ENCODE assay signal across 1 cellular context in the genomic region with DNA sequence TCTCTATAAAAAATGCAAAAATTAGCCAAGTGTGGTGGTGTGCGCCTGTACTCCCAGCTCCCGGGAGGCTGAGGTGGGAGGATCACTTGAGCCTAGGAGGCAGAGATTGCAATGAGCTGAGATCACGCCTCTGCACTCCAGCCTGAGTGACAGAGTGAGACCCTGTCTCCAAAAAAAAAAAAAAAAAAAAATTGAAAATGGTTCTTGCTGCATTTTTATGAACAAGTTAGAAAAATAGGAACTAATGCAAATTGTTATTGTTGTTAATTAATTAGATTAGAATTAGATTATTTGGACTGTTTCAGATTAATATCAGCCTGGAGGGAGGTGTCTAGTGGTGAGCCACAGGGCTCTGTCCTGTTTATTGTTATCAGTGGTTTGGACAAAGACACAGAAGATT.
TF ChIP-seq lines count a peak whose summit lies in the region.

No MANE protein-coding gene starts in this region.

TF ChIP-seq in GM12878, 131 proteins besides CTCF, POLR2A, EP300 and RAD21:
- TF ChIP-seq NFIC (IDR thresholded peaks at IDR 0.05; ENCODE audit: low read depth, low read length) (no peak), CHD4 (IDR thresholded peaks at IDR 0.05) (no peak), IKZF2 (IDR thresholded peaks at IDR 0.05) (0 out of 4 replicates have a peak, but pooled peaks of 1 of the 2 experiments have one; percentile 15)
- TF ChIP-seq, protein P1, sequence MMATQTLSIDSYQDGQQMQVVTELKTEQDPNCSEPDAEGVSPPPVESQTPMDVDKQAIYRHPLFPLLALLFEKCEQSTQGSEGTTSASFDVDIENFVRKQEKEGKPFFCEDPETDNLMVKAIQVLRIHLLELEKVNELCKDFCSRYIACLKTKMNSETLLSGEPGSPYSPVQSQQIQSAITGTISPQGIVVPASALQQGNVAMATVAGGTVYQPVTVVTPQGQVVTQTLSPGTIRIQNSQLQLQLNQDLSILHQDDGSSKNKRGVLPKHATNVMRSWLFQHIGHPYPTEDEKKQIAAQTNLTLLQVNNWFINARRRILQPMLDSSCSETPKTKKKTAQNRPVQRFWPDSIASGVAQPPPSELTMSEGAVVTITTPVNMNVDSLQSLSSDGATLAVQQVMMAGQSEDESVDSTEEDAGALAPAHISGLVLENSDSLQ (IDR thresholded peaks at IDR 0.05), result peak; percentile 70
- TF ChIP-seq, protein P2, sequence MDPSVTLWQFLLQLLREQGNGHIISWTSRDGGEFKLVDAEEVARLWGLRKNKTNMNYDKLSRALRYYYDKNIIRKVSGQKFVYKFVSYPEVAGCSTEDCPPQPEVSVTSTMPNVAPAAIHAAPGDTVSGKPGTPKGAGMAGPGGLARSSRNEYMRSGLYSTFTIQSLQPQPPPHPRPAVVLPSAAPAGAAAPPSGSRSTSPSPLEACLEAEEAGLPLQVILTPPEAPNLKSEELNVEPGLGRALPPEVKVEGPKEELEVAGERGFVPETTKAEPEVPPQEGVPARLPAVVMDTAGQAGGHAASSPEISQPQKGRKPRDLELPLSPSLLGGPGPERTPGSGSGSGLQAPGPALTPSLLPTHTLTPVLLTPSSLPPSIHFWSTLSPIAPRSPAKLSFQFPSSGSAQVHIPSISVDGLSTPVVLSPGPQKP (IDR thresholded peaks at IDR 0.05; ENCODE audit: low read depth, low read length), result no peak
